1 cellular context compared by ENCODE assay signal in genomic region chr18:48992133-48992532, GRCh38.
TF ChIP-seq lines count a peak whose summit lies in the region.

No MANE protein-coding gene starts in this region.

TF ChIP-seq in WTC11, 78 proteins besides CTCF, POLR2A, EP300 and RAD21:
- no peak for TF ChIP-seq EMX1 (CRISPR knock-in tag; IDR thresholded peaks at IDR 0.05)
- no peak for TF ChIP-seq ZNF532 (CRISPR knock-in tag; IDR thresholded peaks at IDR 0.05; ENCODE audit: borderline replicate concordance)
